ENCODE assay signal across 23 cellular contexts in genomic region chr3:64623125-64623524, GRCh38.
"Had no signal": no experiment of that assay in that cellular context is flagged by ENCODE, and none has a peak within 500 bp of the region (broad histone marks: within the 10 kb centered on the region; RNA-seq: fewer than 3 reads in every experiment).

No MANE protein-coding gene starts in this region.

- H3K4me1 ChIP-seq: esophagus squamous epithelium, gastroesophageal sphincter, sigmoid colon, suprapubic skin, thyroid gland had no signal

- H3K36me3 Mint-ChIP-seq: naive thymus-derived CD4-positive, alpha-beta T cell; stimulated activated effector memory CD8-positive, alpha-beta T cell treated with anti-CD3 and anti-CD28 coated beads, Interleukin-12 subunit alpha, Interleukin-12 subunit beta, amount 100 ng/mL, for 72 hours had no signal

- H3K27me3 ChIP-seq: esophagus squamous epithelium, gastroesophageal sphincter, neutrophil, right atrium auricular region, sigmoid colon, suprapubic skin, thyroid gland had no signal

- H3K27ac Mint-ChIP-seq: effector memory CD8-positive, alpha-beta T cell; naive thymus-derived CD4-positive, alpha-beta T cell; nephron progenitor cell; stimulated activated effector memory CD8-positive, alpha-beta T cell treated with anti-CD3 and anti-CD28 coated beads, Interleukin-12 subunit alpha, Interleukin-12 subunit beta, amount 100 ng/mL, for 72 hours; type B pancreatic cell had no signal

- H3K9me3 ChIP-seq: esophagus squamous epithelium, gastroesophageal sphincter, lower lobe of right lung, neutrophil, right atrium auricular region, sigmoid colon, suprapubic skin, thyroid gland had no signal

- H3K36me3 ChIP-seq: esophagus squamous epithelium, neutrophil, suprapubic skin had no signal

- FAIRE-seq: urothelium cell line had no signal

- H3K27ac ChIP-seq: esophagus squamous epithelium, gastroesophageal sphincter, left ventricle myocardium inferior, lower lobe of right lung, neutrophil, right atrium auricular region, sigmoid colon, suprapubic skin, thyroid gland had no signal

- DNase-seq: effector memory CD8-positive, alpha-beta T cell; esophagus squamous epithelium; foreskin fibroblast; glutamatergic neuron; islet precursor cell; left ventricle myocardium inferior; lower lobe of right lung; naive thymus-derived CD4-positive, alpha-beta T cell; nephron progenitor cell; posterior cingulate gyrus; sigmoid colon; stimulated activated CD4-positive, alpha-beta T cell treated with anti-CD3 and anti-CD28 coated beads, Interleukin-4, amount 100 ng/mL, for 1 hour; stimulated activated CD8-positive, alpha-beta memory T cell treated with anti-CD3 and anti-CD28 coated beads, Interleukin-4, amount 100 ng/mL, for 48 hours; stimulated activated naive CD8-positive, alpha-beta T cell treated with anti-CD3 and anti-CD28 coated beads, Interleukin-15, Interleukin-2, amounts not matched to agents 100 U/mL and 50 U/mL, for 24 hours; thyroid gland had no signal

- H3K27me3 Mint-ChIP-seq: effector memory CD8-positive, alpha-beta T cell; naive thymus-derived CD4-positive, alpha-beta T cell; type B pancreatic cell had no signal

- H3K4me2 ChIP-seq: smooth muscle cell had no signal

- H3K4me3 Mint-ChIP-seq: effector memory CD8-positive, alpha-beta T cell; naive thymus-derived CD4-positive, alpha-beta T cell; nephron progenitor cell; stimulated activated effector memory CD8-positive, alpha-beta T cell treated with anti-CD3 and anti-CD28 coated beads, Interleukin-12 subunit alpha, Interleukin-12 subunit beta, amount 100 ng/mL, for 72 hours; type B pancreatic cell had no signal

- H3K4me1 Mint-ChIP-seq: naive thymus-derived CD4-positive, alpha-beta T cell; stimulated activated effector memory CD8-positive, alpha-beta T cell treated with anti-CD3 and anti-CD28 coated beads, Interleukin-12 subunit alpha, Interleukin-12 subunit beta, amount 100 ng/mL, for 72 hours had no signal

- H3K4me3 ChIP-seq: esophagus squamous epithelium, gastroesophageal sphincter, left ventricle myocardium inferior, lower lobe of right lung, right atrium auricular region, sigmoid colon, smooth muscle cell, suprapubic skin, thyroid gland had no signal

- H3K9me3 Mint-ChIP-seq: stimulated activated effector memory CD8-positive, alpha-beta T cell treated with anti-CD3 and anti-CD28 coated beads, Interleukin-12 subunit alpha, Interleukin-12 subunit beta, amount 100 ng/mL, for 72 hours had no signal
